ENCODE assay signal across 8 cellular contexts in the genomic region with DNA sequence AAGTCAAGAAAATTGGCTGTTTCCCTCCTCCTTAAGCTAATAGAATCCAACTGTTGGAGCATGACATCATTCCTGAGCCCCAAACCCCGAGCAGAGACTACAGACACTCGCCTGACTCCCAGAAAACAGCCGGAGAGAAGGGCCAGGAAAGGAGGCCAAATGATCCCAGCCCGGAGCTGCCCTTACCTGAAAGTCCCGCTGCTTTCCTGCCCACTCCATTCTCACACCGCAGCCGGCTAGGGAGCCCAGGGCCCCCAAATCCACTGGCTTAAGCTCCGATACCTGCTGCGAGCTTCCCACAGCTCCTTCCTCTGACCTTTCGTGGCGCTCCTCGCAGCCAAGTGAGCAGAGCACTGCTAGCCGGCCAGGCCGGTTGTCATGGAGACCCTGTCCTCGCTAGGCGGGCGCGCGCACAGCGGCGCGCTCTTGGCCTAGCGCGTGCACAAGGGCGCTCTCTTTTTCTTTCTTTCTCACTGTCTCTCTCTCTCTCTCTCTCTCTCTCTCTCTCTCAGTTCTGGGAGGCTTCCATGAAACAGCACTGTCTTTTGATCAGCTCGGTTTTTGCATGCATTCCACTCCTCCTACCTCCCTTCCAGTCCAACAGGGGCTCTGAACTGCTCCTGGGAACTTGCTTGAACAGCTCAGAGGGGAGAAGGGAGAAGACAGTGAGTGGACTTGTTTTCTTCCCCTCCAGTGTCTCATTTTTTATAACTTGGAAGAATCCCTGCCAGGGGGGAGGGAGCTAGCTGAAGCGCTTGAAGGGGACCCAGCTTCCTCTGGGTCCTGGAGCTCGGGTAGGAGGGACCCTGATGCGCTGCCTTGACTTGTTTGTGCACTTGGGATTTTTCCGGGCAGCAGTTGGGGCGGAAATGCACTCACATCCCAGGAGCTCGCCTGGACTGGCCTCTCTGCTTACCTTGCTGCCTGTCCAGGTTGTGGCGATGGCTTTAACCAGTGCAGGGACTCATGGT.
DNase-seq lines count a peak whose midpoint lies in the region; ATAC-seq and TF ChIP-seq lines count a peak whose summit lies in the region.

No MANE protein-coding gene starts in this region.

- peak overlapping the region; percentile 0 for H2AK5ac ChIP-seq in mesenchymal stem cell (ENCODE audit: low read length, severe bottlenecking)

- peak; percentile 79 for DNase-seq in Caki2 (ENCODE audit: low read depth)
- DNase-seq in HuH-7 (ENCODE audit: low spot score): peak; percentile 54
- peak; percentile 25 for DNase-seq in T1000 (lab: John Stamatoyannopoulos, UW)
- peak; percentile 36 to 41 for DNase-seq in erythroblast (lab: John Stamatoyannopoulos, UW)
- DNase-seq in mesenchymal stem cell: peak; percentile 87
- DNase-seq in suprapubic skin (ENCODE audit: low spot score in 2 of 2): peak; percentile 86 to 87

- H3K27ac ChIP-seq in mesenchymal stem cell (ENCODE audit: low read length, poor library complexity, severe bottlenecking) (peak overlapping the region; percentile 95), suprapubic skin (peak overlapping the region; percentile 92)

- peaks cover 14% of the 10 kb centered on the region for H3K79me1 ChIP-seq in mesenchymal stem cell (replicated peaks; ENCODE audit: low read length, poor library complexity, severe bottlenecking)

- H2BK5ac ChIP-seq in mesenchymal stem cell (ENCODE audit: low read depth, low read length, poor library complexity, severe bottlenecking): peak overlapping the region; percentile 74

- H3K4me3 ChIP-seq in mesenchymal stem cell (ENCODE audit: insufficient read depth in 1 of 2, low read depth in 1 of 2, low read length in 2 of 2) (peak overlapping the region; percentile 48 to 89), suprapubic skin (peak overlapping the region; percentile 59)

- peak overlapping the region; percentile 1 for H2BK120ac ChIP-seq in mesenchymal stem cell (ENCODE audit: low read depth, low read length)

- peak overlapping the region in 1 of 2 experiments; percentile 40 for H3K23ac ChIP-seq in mesenchymal stem cell (ENCODE audit: low read length in 2 of 2)

- peaks cover 40% of the 10 kb centered on the region for H3K4me1 ChIP-seq in mesenchymal stem cell (ENCODE audit: control insufficient read depth, insufficient read depth, low read depth, low read length)
- peaks cover 84% of the 10 kb centered on the region for H3K4me1 ChIP-seq in suprapubic skin

- WGBS in mesenchymal stem cell: 13% methylated on average over 31 of the region's 33 CpGs
- 11% methylated on average over 28 of the region's 33 CpGs for WGBS in suprapubic skin

- TF ChIP-seq POLR2A in erythroblast (IDR thresholded peaks at IDR 0.05; ENCODE audit: low read length): no peak
- TF ChIP-seq POLR2A in suprapubic skin (IDR thresholded peaks at IDR 0.05): peak in 1 of 2 donors; percentile 18

- H3K9me3 ChIP-seq in mesenchymal stem cell (ENCODE audit: control insufficient read depth, low read length) (no peaks in the 10 kb centered on the region), suprapubic skin (no peaks in the 10 kb centered on the region)

- H2AFZ ChIP-seq in mesenchymal stem cell (ENCODE audit: low read depth, low read length): no peak overlapping the region

- peak overlapping the region; percentile 72 for H3K4me2 ChIP-seq in mesenchymal stem cell (ENCODE audit: low read length, poor library complexity, severe bottlenecking)

- peak overlapping the region; percentile 96 for H3K9ac ChIP-seq in mesenchymal stem cell (ENCODE audit: low read length)

- peak overlapping the region; percentile 68 for H2BK15ac ChIP-seq in mesenchymal stem cell (ENCODE audit: low read depth, poor library complexity, severe bottlenecking)

- peaks cover 0 to 4% of the 10 kb centered on the region in 2 experiments for H3K36me3 ChIP-seq in mesenchymal stem cell (ENCODE audit: control insufficient read depth in 1 of 2, insufficient read depth in 2 of 2, low read depth in 1 of 2, low read length in 2 of 2)
- H3K36me3 ChIP-seq in suprapubic skin: no peaks in the 10 kb centered on the region

- H3K27me3 ChIP-seq in mesenchymal stem cell (ENCODE audit: control insufficient read depth in 1 of 2, insufficient read depth in 1 of 2, low read length in 2 of 2): no peaks in the 10 kb centered on the region
- no peaks in the 10 kb centered on the region for H3K27me3 ChIP-seq in suprapubic skin

- peak overlapping the region; percentile 79 to 91 for H3K18ac ChIP-seq in mesenchymal stem cell (ENCODE audit: low read depth in 1 of 2, low read length in 2 of 2)

- in situ Hi-C loops in Caki2 (cut with HindIII; ENCODE audit: low pct_unique_long_range_greater_than_20kb, low sequenced_read_pairs): no loop called here

- H3K4ac ChIP-seq in mesenchymal stem cell (ENCODE audit: low read depth in 1 of 2, low read length in 2 of 2): peak overlapping the region; percentile 79 to 85

- TF ChIP-seq CTCF in suprapubic skin (IDR thresholded peaks at IDR 0.05): no peak

- peak overlapping the region; percentile 92 for H4K8ac ChIP-seq in mesenchymal stem cell (ENCODE audit: low read length)

- peak overlapping the region; percentile 87 for H4K91ac ChIP-seq in mesenchymal stem cell (ENCODE audit: low read length)

- peak overlapping the region in 1 of 2 experiments; percentile 73 for H3K14ac ChIP-seq in mesenchymal stem cell (ENCODE audit: low read length in 2 of 2)

- ATAC-seq in GM19395 (IDR thresholded peaks at IDR 0.05; ENCODE audit: unreplicated experiment) (no peak), HG03571 (IDR thresholded peaks at IDR 0.05; ENCODE audit: unreplicated experiment) (no peak)

- peak overlapping the region; percentile 51 to 59 for H2BK12ac ChIP-seq in mesenchymal stem cell (ENCODE audit: low read length in 2 of 2)

- TF ChIP-seq EP300 in suprapubic skin (IDR thresholded peaks at IDR 0.05): no peak

Comparison
In these comparisons a context has a peak if more than half of its experiments do, and no peak if none do; other contexts are left out.
1. DNase-seq: peak in every context shown above with its lines; median percentile 87 in mesenchymal stem cell; 86 in suprapubic skin; 79 in Caki2; 54 in HuH-7; 38 in erythroblast; 25 in T1000.